In the genomic region with DNA sequence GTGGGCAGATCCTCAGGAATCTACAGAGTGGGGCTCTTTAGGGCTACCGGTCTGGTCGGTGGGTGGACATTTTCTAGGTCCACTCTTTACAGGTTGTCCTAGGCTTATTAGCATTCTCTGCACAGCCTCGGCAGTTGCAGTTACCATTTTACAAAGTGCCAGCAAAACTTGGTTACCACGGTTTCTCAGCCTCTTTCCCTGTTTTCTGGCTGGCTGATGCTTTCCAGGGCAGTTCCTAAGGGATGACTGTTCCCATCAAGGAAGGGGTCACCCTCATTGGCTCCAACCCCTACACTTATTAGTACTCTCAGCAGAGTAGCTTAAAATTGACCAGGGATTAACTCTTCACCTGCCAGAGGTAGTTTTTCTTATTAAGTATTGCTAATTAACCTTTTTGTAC, we compare ENCODE assay signal across 16 cellular contexts. TPM values are rescaled to one million over a fixed set of nuclear protein-coding genes. Genes with fewer than 3 reads are reported as not detected.
DNase-seq lines count a peak whose midpoint lies in the region; ATAC-seq and TF ChIP-seq lines count a peak whose summit lies in the region.
"Had no signal": no experiment of that assay in that cellular context is flagged by ENCODE, and none has a peak within 500 bp of the region (broad histone marks: within the 10 kb centered on the region; RNA-seq: fewer than 3 reads in every experiment).

No MANE protein-coding gene starts in this region.

- H3K27ac Mint-ChIP-seq in naive thymus-derived CD8-positive, alpha-beta T cell: no peak overlapping the region

- H3K27me3 ChIP-seq in lung (ENCODE audit: control insufficient read depth, insufficient read depth): no peaks in the 10 kb centered on the region
- H3K27me3 ChIP-seq in skeletal muscle tissue (ENCODE audit: control insufficient read depth in 3 of 3, insufficient read depth in 3 of 3, low read length in 3 of 3): no peaks in the 10 kb centered on the region
- H3K27me3 ChIP-seq: BLaER1 treated with 17β-estradiol and CSF1 and Interleukin-3, amounts not matched to agents 10 nM and 100 nM had no signal

- POLR2A ChIA-PET in naive thymus-derived CD8-positive, alpha-beta T cell (lab: Charles Lee): no interaction called here

- peaks cover 0 to 9% (median 0%) of the 10 kb centered on the region in 9 donors for H3K9me3 Mint-ChIP-seq in naive thymus-derived CD8-positive, alpha-beta T cell

- peak; percentile 60 for DNase-seq in Ammon's horn (ENCODE audit: low spot score)
- peak; percentile 5 for DNase-seq in cerebellum (ENCODE audit: low spot score)
- DNase-seq in lung (ENCODE audit: low spot score): peak; percentile 22
- no peak for DNase-seq in naive thymus-derived CD8-positive, alpha-beta T cell
- no peak for DNase-seq in NCI-H82 (lab: John Stamatoyannopoulos, UW)
- no peak for DNase-seq in RKO (ENCODE audit: low spot score)
- DNase-seq: NCI-H1092, NCI-H345, NCI-H69 had no signal

- H3K4me3 ChIP-seq in lung: no peak overlapping the region
- H3K4me3 ChIP-seq in skeletal muscle tissue (ENCODE audit: low read length in 3 of 3): no peak overlapping the region
- H3K4me3 ChIP-seq: BLaER1 treated with 17β-estradiol and CSF1 and Interleukin-3, amounts not matched to agents 10 nM and 100 nM had no signal

- peak overlapping the region in 1 of 3 donors; percentile 35 for H3K9ac ChIP-seq in skeletal muscle tissue (ENCODE audit: low read depth in 1 of 3, low read length in 3 of 3)
- H3K9ac ChIP-seq: BLaER1 treated with 17β-estradiol and CSF1 and Interleukin-3, amounts not matched to agents 10 nM and 100 nM; KMS-11 had no signal

- peak overlapping the region in 1 of 2 donors; percentile 70 for H3K27ac ChIP-seq in lung (ENCODE audit: low read depth in 1 of 2, low read length in 1 of 2)
- H3K27ac ChIP-seq in skeletal muscle tissue (ENCODE audit: low read depth, low read length): peak overlapping the region; percentile 54
- H3K27ac ChIP-seq: 22Rv1; BLaER1 treated with 17β-estradiol and CSF1 and Interleukin-3, amounts not matched to agents 10 nM and 100 nM; KMS-11 had no signal

- H3K36me3 ChIP-seq in lung (ENCODE audit: control insufficient read depth in 2 of 2, insufficient read depth in 2 of 2, low read length in 2 of 2): no peaks in the 10 kb centered on the region
- H3K36me3 ChIP-seq in skeletal muscle tissue (ENCODE audit: control insufficient read depth in 3 of 3, insufficient read depth in 3 of 3, low read length in 3 of 3): peaks cover 0 to under 1% (median 0%) of the 10 kb centered on the region in 3 donors
- H3K36me3 ChIP-seq: BLaER1 treated with 17β-estradiol and CSF1 and Interleukin-3, amounts not matched to agents 10 nM and 100 nM had no signal

- H3K4me1 Mint-ChIP-seq in naive thymus-derived CD8-positive, alpha-beta T cell: no peaks in the 10 kb centered on the region

- no peak for TF ChIP-seq CTCF in lung (IDR thresholded peaks at IDR 0.05; ENCODE audit: control extremely low read depth, extremely low read depth)

- 65 to 76% methylated on average over 4 of the region's 4 CpGs for whole genome bisulfite sequencing in lung, 2 donors

- ATAC-seq in lung (ENCODE audit: insufficient read depth, low FRiP score) (no peak), HG03457 (IDR thresholded peaks at IDR 0.05; ENCODE audit: unreplicated experiment) (no peak)
- ATAC-seq in naive thymus-derived CD8-positive, alpha-beta T cell: no peak
- ATAC-seq: Right ventricle myocardium inferior had no signal

- peaks cover 2 to 3% of the 10 kb centered on the region in 2 donors for H3K4me1 ChIP-seq in lung (ENCODE audit: control insufficient read depth in 2 of 2, insufficient read depth in 2 of 2, low read length in 2 of 2)
- H3K4me1 ChIP-seq in skeletal muscle tissue (ENCODE audit: control insufficient read depth in 3 of 3, insufficient read depth in 3 of 3, low read length in 3 of 3): peaks cover 18 to 28% (median 23%) of the 10 kb centered on the region in 3 donors

- no peaks in the 10 kb centered on the region for H3K9me3 ChIP-seq in lung (ENCODE audit: control insufficient read depth in 2 of 2, insufficient read depth in 1 of 2, low read length in 1 of 2)
- H3K9me3 ChIP-seq in skeletal muscle tissue (ENCODE audit: control insufficient read depth in 3 of 3, low read length in 3 of 3): no peaks in the 10 kb centered on the region

- peaks cover 12 to 37% (median 15%) of the 10 kb centered on the region in 5 donors for H3K27me3 Mint-ChIP-seq in naive thymus-derived CD8-positive, alpha-beta T cell

- H3K4me3 Mint-ChIP-seq in naive thymus-derived CD8-positive, alpha-beta T cell: no peak overlapping the region

- no peaks in the 10 kb centered on the region for H3K36me3 Mint-ChIP-seq in naive thymus-derived CD8-positive, alpha-beta T cell

RNA-seq across cellular contexts. Expression of a gene that starts 2.0 kb away (rescaled TPM):
- total RNA-seq in cerebellum: 84.5 TPM
- 100 to 1,000 TPM; 191 to 490 TPM for total RNA-seq in lung
- polyA plus RNA-seq in lung: 100 to 1,000 TPM in 1 of 2 donors, 10 to 100 TPM in 1; 49.5 to 140 TPM
- 4.2 TPM for total RNA-seq in skeletal muscle tissue
- not detected for total RNA-seq in naive thymus-derived CD8-positive, alpha-beta T cell
- polyA plus RNA-seq in naive thymus-derived CD8-positive, alpha-beta T cell: not detected
- total RNA-seq: MCF 10A had no signal

Comparison
In these comparisons a context has a peak if more than half of its experiments do, and no peak if none do; other contexts are left out.
1. DNase-seq: peak in Ammon's horn (single experiment), cerebellum (single experiment) and lung (single experiment); none in naive thymus-derived CD8-positive, alpha-beta T cell (0 of 10), NCI-H82 (single experiment) and RKO (single experiment).
2. RNA of a gene that starts 2.0 kb away (total RNA-seq): 191 to 490 TPM in lung and 84.5 TPM in cerebellum (single experiment); 4.2 TPM in skeletal muscle tissue (single experiment) and not detected in naive thymus-derived CD8-positive, alpha-beta T cell; every median in the first group is over 10 times any median in the second.